ENCODE assay signal across 27 cellular contexts in genomic region chr22:43837666-43838065, GRCh38. TPM values are rescaled to one million over a fixed set of nuclear protein-coding genes. Genes with fewer than 3 reads are reported as not detected.
"Had no signal": no experiment of that assay in that cellular context is flagged by ENCODE, and none has a peak within 500 bp of the region (broad histone marks: within the 10 kb centered on the region; RNA-seq: fewer than 3 reads in every experiment).

No MANE protein-coding gene starts in this region.

- H3K9me3 ChIP-seq: heart left ventricle, neutrophil, psoas muscle, sigmoid colon, testis, tibial nerve, upper lobe of right lung, vagina had no signal

- H3K4me3 ChIP-seq: heart left ventricle, psoas muscle, sigmoid colon, skin epidermis, testis, tibial nerve, upper lobe of right lung, vagina had no signal

- H3K36me3 ChIP-seq: heart left ventricle, neutrophil, sigmoid colon, tibial nerve, upper lobe of right lung, vagina had no signal

- H3K9me3 Mint-ChIP-seq: naive B cell; nephron; stimulated activated naive B cell treated with anti-CD40 and anti-IgM and Interleukin-4, amounts not matched to agents 10 μg/mL and 1 μg/mL and 100 μg/mL, for 72 hours; stimulated activated naive CD8-positive, alpha-beta T cell treated with anti-CD3 and anti-CD28 coated beads, Interleukin-15, amount 100 ng/mL, for 72 hours had no signal

- H3K4me3 Mint-ChIP-seq: naive B cell; nephron; stimulated activated naive B cell treated with anti-CD40 and anti-IgM and Interleukin-4, amounts not matched to agents 10 μg/mL and 1 μg/mL and 100 μg/mL, for 72 hours; stimulated activated naive CD8-positive, alpha-beta T cell treated with anti-CD3 and anti-CD28 coated beads, Interleukin-15, amount 100 ng/mL, for 72 hours had no signal

- H3K27me3 ChIP-seq: heart left ventricle, neutrophil, testis, tibial nerve, upper lobe of right lung, vagina had no signal

- H3K4me1 ChIP-seq: psoas muscle, sigmoid colon, testis, tibial nerve, upper lobe of right lung, vagina had no signal

- H3K4me1 Mint-ChIP-seq: naive B cell; stimulated activated naive B cell treated with anti-CD40 and anti-IgM and Interleukin-4, amounts not matched to agents 10 μg/mL and 1 μg/mL and 100 μg/mL, for 72 hours; stimulated activated naive CD8-positive, alpha-beta T cell treated with anti-CD3 and anti-CD28 coated beads, Interleukin-15, amount 100 ng/mL, for 72 hours had no signal

- DNase-seq: effector memory CD4-positive, alpha-beta T cell; heart left ventricle; hypothalamus; kidney glomerular epithelial cell; mesendoderm; naive B cell; retina; sigmoid colon; stimulated activated CD4-positive, alpha-beta T cell treated with anti-CD3 and anti-CD28 coated beads, Interleukin-2, amount 100 ng/mL, for 24 hours; stimulated activated CD4-positive, alpha-beta T cell treated with anti-CD3 and anti-CD28 coated beads, Interleukin-4, amount 100 ng/mL, for 4 hours; stimulated activated naive B cell treated with anti-CD40 and anti-IgM and Interleukin-4, amounts not matched to agents 10 μg/mL and 1 μg/mL and 100 μg/mL, for 72 hours; stimulated activated naive CD8-positive, alpha-beta T cell treated with anti-CD3 and anti-CD28 coated beads, Interleukin-15, amount 100 ng/mL, for 72 hours; testis; upper lobe of right lung had no signal

- H3K27ac ChIP-seq: heart left ventricle, neutrophil, psoas muscle, sigmoid colon, skin epidermis, testis, tibial nerve, upper lobe of right lung, vagina had no signal

- H3K27ac Mint-ChIP-seq: naive B cell; nephron; stimulated activated naive B cell treated with anti-CD40 and anti-IgM and Interleukin-4, amounts not matched to agents 10 μg/mL and 1 μg/mL and 100 μg/mL, for 72 hours had no signal

- ATAC-seq: esophagus mucosa; heart left ventricle; psoas muscle; stimulated activated naive B cell treated with anti-CD40 and anti-IgM and Interleukin-4, amounts not matched to agents 10 μg/mL and 1 μg/mL and 100 μg/mL, for 72 hours; stimulated activated naive CD8-positive, alpha-beta T cell treated with anti-CD3 and anti-CD28 coated beads, Interleukin-15, amount 100 ng/mL, for 72 hours; upper lobe of right lung had no signal

- H3K36me3 Mint-ChIP-seq: naive B cell; stimulated activated naive B cell treated with anti-CD40 and anti-IgM and Interleukin-4, amounts not matched to agents 10 μg/mL and 1 μg/mL and 100 μg/mL, for 72 hours had no signal

RNA-seq across cellular contexts. Expression of gene SULT4A1, which starts 24.6 kb away (rescaled TPM):
- total RNA-seq: esophagus mucosa, lung microvascular endothelial cell, psoas muscle, upper lobe of right lung had no signal
- polyA plus RNA-seq: liver had no signal

RNA-seq across cellular contexts. Expression of gene PNPLA5, which starts 54.1 kb away (rescaled TPM):
- total RNA-seq: esophagus mucosa, glomerular endothelial cell, heart left ventricle, liver, lung microvascular endothelial cell, osteoblast, psoas muscle, sigmoid colon, subcutaneous adipose tissue, testis, tibial nerve, upper lobe of right lung, vagina had no signal
- polyA plus RNA-seq: fibroblast of lung, heart left ventricle, liver, sigmoid colon had no signal
